Comparison of ENCODE assay signal across 31 cellular contexts in the genomic region with DNA sequence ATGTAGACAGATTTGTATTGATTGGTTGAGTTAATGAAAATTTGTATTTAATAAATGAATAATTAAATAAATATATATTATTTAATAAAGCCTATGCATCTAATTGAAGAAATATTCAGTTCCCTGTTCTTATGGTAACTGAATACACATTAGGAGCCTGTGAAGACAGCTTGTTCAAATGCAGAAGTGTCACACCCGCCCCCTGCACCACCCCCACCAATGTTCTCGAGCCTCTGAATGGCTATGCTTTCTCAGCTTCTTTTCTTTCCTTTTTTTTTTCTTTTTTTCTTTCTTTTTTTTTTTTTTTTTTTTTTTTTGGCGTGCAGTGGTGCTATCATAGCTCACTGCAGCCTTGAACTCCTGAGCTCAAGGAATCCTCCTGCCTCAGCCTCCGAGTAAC.
"Had no signal": no experiment of that assay in that cellular context is flagged by ENCODE, and none has a peak within 500 bp of the region (broad histone marks: within the 10 kb centered on the region; RNA-seq: fewer than 3 reads in every experiment).

No MANE protein-coding gene starts in this region.

- ATAC-seq: activated CD8-positive, alpha-beta T cell treated with anti-CD3 and anti-CD28 coated beads for 36 hours; activated naive CD4-positive, alpha-beta T cell treated with anti-CD3 and anti-CD28 coated beads, Interleukin-2, amount 50 U/mL, for 72 hours; activated T-cell treated with anti-CD3 and anti-CD28 coated beads, Interleukin-2, amount 50 U/mL, for 4 hours; activated T-cell treated with anti-CD3 and anti-CD28 coated beads, Interleukin-2, amount 50 U/mL, for 72 hours; activated T-helper 17 cell treated with anti-CD3 and anti-CD28 coated beads, Interleukin-2, amount 50 U/mL, for 72 hours; body of pancreas had no signal

- H3K27ac ChIP-seq: adrenal gland, body of pancreas, brain microvascular endothelial cell, breast epithelium had no signal

- DNase-seq: activated B cell treated with CpG ODN at 0.5 μM for 24 hours; activated CD4-positive, alpha-beta memory T cell treated with anti-CD3 and anti-CD28 coated beads for 36 hours; activated CD4-positive, alpha-beta T cell treated with anti-CD3 and anti-CD28 coated beads for 4 hours; activated CD4-positive, alpha-beta T cell treated with anti-CD3 and anti-CD28 coated beads, Interleukin-2, amount 10 ng/mL, durations not matched to agents 24 days and 14 days; activated CD4-positive, alpha-beta T cell treated with anti-CD3 and anti-CD28 coated beads, Interleukin-2, amount 50 U/mL, for 1 hour; activated CD4-positive, alpha-beta T cell treated with anti-CD3 and anti-CD28 coated beads, Interleukin-2, amount 50 U/mL, for 4 hours; activated CD4-positive, CD25-positive, alpha-beta regulatory T cell treated with anti-CD3 and anti-CD28 coated beads, Interleukin-2, amount 50 U/mL, for 72 hours; activated CD8-positive, alpha-beta memory T cell treated with anti-CD3 and anti-CD28 coated beads, Interleukin-2, amount 50 U/mL, for 4 hours; activated CD8-positive, alpha-beta T cell treated with anti-CD3 and anti-CD28 coated beads for 36 hours; activated effector memory CD4-positive, alpha-beta T cell treated with anti-CD3 and anti-CD28 coated beads, Interleukin-2, amount 50 U/mL, for 16 hours; activated gamma-delta T cell treated with Interleukin-2 at 50 U/mL for 16 hours; activated naive CD4-positive, alpha-beta T cell; activated naive CD4-positive, alpha-beta T cell treated with anti-CD3 and anti-CD28 coated beads for 36 hours; activated naive CD4-positive, alpha-beta T cell treated with anti-CD3 and anti-CD28 coated beads, Interleukin-2, amount 50 U/mL, for 16 hours; activated naive CD8-positive, alpha-beta T cell treated with anti-CD3 and anti-CD28 coated beads for 36 hours; activated T-cell treated with anti-CD3 and anti-CD28 coated beads for 4 hours; activated T-cell treated with anti-CD3 and anti-CD28 coated beads, Interleukin-2, amount 50 U/mL, for 1 hour; activated T-cell treated with anti-CD3 and anti-CD28 coated beads, Interleukin-2, amount 50 U/mL, for 4 hours; activated T-cell treated with anti-CD3 and anti-CD28 coated beads, Interleukin-2, amount 50 U/mL, for 72 hours; amniotic stem cell; aorta; body of pancreas; central memory CD4-positive, alpha-beta T cell; T-helper 1 cell; T-helper 2 cell; T-helper 9 cell had no signal
